8 cellular contexts compared by ENCODE assay signal in the genomic region with DNA sequence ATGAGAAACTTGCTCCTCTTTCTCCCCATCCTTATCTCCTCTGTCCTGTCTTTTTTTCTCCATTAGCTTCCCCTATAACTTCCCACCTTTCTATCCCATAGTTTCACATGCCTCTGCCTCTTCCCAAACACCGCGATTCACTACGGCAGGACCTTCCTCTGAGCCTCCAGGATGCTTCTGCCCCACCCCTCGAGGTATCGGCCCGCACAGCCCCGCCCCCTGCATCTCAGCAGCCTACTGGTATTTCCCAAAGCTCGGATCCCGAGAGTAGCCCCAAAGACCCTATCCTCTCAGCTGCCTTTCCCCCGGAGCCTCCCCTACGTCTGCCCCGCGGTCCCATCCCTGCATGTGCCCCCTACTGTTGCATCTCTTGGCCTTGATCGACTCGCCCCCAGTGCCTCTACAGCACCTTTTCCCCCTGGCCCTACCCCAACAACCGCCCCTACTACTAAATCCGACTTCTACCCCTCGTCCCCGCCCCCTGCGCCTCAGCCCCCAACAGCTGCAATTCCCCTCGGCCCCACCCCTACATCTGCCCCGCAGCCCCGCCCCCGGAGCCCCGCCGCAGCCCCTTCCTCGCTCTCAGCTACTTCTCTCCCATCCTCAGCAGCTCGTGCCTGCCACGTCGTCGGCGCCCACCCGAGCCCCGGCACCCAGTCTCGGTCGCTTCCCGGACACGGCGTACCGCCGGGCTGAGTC. TPM values are rescaled to one million over a fixed set of nuclear protein-coding genes. Genes with fewer than 3 reads are reported as not detected.
A peak's percentile ranks its signal among the peaks of the same experiment; 100 is the strongest.
DNase-seq lines count a peak whose midpoint lies in the region; ATAC-seq and TF ChIP-seq lines count a peak whose summit lies in the region.

No MANE protein-coding gene starts in this region.

- ATAC-seq in HG03064 (IDR thresholded peaks at IDR 0.05; ENCODE audit: low read depth, unreplicated experiment), result peak; percentile 7
- ATAC-seq in activated naive CD4-positive, alpha-beta T cell treated with anti-CD3 and anti-CD28 coated beads, Interleukin-2, amount 50 U/mL, for 72 hours, result peak; percentile 23 to 60
- peak; percentile 17 to 41 for ATAC-seq in left cardiac atrium
- peak; percentile 5 to 32 (median 17) for ATAC-seq in psoas muscle
- ATAC-seq in GM18907 (IDR thresholded peaks at IDR 0.05; ENCODE audit: unreplicated experiment), result no peak

- no peaks in the 10 kb centered on the region for H3K9me3 ChIP-seq in psoas muscle

- peaks cover 5% of the 10 kb centered on the region for H3K36me3 ChIP-seq in GM06990 (ENCODE audit: control insufficient read depth, insufficient read depth, low read length)
- peaks cover 5 to 38% of the 10 kb centered on the region in 2 donors for H3K36me3 ChIP-seq in psoas muscle (ENCODE audit: insufficient read depth in 1 of 2, low read depth in 1 of 2)

- intact Hi-C loops in left cardiac atrium (cut with DNase I), result no loop called here
- intact Hi-C loops in psoas muscle (cut with DNase I), result loop anchor here in 1 of 2 donors (5.0 kb wide), 1 partner anchor 104 kb away; a partner anchor contains a TSS

- WGBS in psoas muscle, 3 donors, result 0 to 1% (median 1%) methylated on average over 31 to 41 of the region's 41 CpGs

- H3K27ac ChIP-seq in psoas muscle, result peak overlapping the region; percentile 88

- peaks cover 5% of the 10 kb centered on the region for H3K4me1 ChIP-seq in psoas muscle

- H3K9me3 Mint-ChIP-seq in activated naive CD4-positive, alpha-beta T cell treated with anti-CD3 and anti-CD28 coated beads, Interleukin-2, amount 50 U/mL, for 72 hours, result no peaks in the 10 kb centered on the region

- peaks cover 6% of the 10 kb centered on the region in 2 donors for H3K36me3 Mint-ChIP-seq in activated naive CD4-positive, alpha-beta T cell treated with anti-CD3 and anti-CD28 coated beads, Interleukin-2, amount 50 U/mL, for 72 hours

- no peaks in the 10 kb centered on the region for H3K27me3 ChIP-seq in GM06990 (replicated peaks; ENCODE audit: control insufficient read depth, insufficient read depth, low read length)
- no peaks in the 10 kb centered on the region for H3K27me3 ChIP-seq in psoas muscle (ENCODE audit: insufficient read depth in 3 of 3, low read length in 2 of 3)

- H3K4me3 ChIP-seq in GM06990 (replicated peaks; ENCODE audit: low read depth, low read length) (peak overlapping the region; percentile 90), psoas muscle (peak overlapping the region; percentile 81)

- no peak for DNase-seq in GM06990 (ENCODE audit: extremely low read depth, insufficient read length)
- DNase-seq in RPMI8226, result peak; percentile 56
- peak in 1 of 2 donors; percentile 51 for DNase-seq in activated naive CD4-positive, alpha-beta T cell treated with anti-CD3 and anti-CD28 coated beads, Interleukin-2, amount 50 U/mL, for 72 hours (ENCODE audit: low spot score in 2 of 2)
- peak; percentile 61 for DNase-seq in left cardiac atrium
- DNase-seq in psoas muscle, result peak in 1 of 2 donors; percentile 67
- no peak for DNase-seq in superior temporal gyrus (ENCODE audit: extremely low spot score)

- H3K27ac Mint-ChIP-seq in activated naive CD4-positive, alpha-beta T cell treated with anti-CD3 and anti-CD28 coated beads, Interleukin-2, amount 50 U/mL, for 72 hours, result peak overlapping the region; percentile 87 to 90

- TF ChIP-seq CTCF in GM06990 (IDR thresholded peaks at IDR 0.05; ENCODE audit: insufficient read depth, low read length, poor library complexity, severe bottlenecking) (no peak), psoas muscle (IDR thresholded peaks at IDR 0.05) (no peak)

RNA-seq across cellular contexts. Expression of a gene that starts 0.5 kb away (rescaled TPM):
- 10 to 100 TPM; 28.6 to 33.5 TPM for total RNA-seq in activated naive CD4-positive, alpha-beta T cell treated with anti-CD3 and anti-CD28 coated beads, Interleukin-2, amount 50 U/mL, for 72 hours
- total RNA-seq in left cardiac atrium (10 to 100 TPM; 15.0 to 17.1 TPM), psoas muscle (10 to 100 TPM in 3 of 4 donors, 1 to 10 TPM in 1; 9.7 to 18.2 (median 15.3) TPM)
- polyA plus RNA-seq in psoas muscle, result 10 to 100 TPM; 14.4 to 26.2 (median 19.1) TPM

RNA-seq across cellular contexts. Expression of a gene that starts 13.0 kb away (rescaled TPM):
- 1 to 10 TPM; 2.6 to 3.9 TPM for total RNA-seq in activated naive CD4-positive, alpha-beta T cell treated with anti-CD3 and anti-CD28 coated beads, Interleukin-2, amount 50 U/mL, for 72 hours
- 1 to 10 TPM; 3.6 to 3.7 TPM for total RNA-seq in left cardiac atrium
- total RNA-seq in psoas muscle, result 1 to 10 TPM; 1.4 to 2.9 (median 1.7) TPM
- polyA plus RNA-seq in psoas muscle, result 1 to 10 TPM; 1.6 to 2.7 (median 1.9) TPM

RNA-seq across cellular contexts. Expression of a gene that starts 27.3 kb away (rescaled TPM):
- under 1 TPM; 0.50 to 0.53 TPM for total RNA-seq in activated naive CD4-positive, alpha-beta T cell treated with anti-CD3 and anti-CD28 coated beads, Interleukin-2, amount 50 U/mL, for 72 hours
- total RNA-seq in left cardiac atrium (1 to 10 TPM; 1.5 to 2.0 TPM), psoas muscle (1 to 10 TPM; 2.6 to 6.0 (median 4.6) TPM)
- polyA plus RNA-seq in psoas muscle, result 10 to 100 TPM in 1 of 3 donors, 1 to 10 TPM in 2; 3.1 to 16.5 (median 7.8) TPM

RNA-seq across cellular contexts. Expression of a gene that starts 34.4 kb away (rescaled TPM):
- total RNA-seq in activated naive CD4-positive, alpha-beta T cell treated with anti-CD3 and anti-CD28 coated beads, Interleukin-2, amount 50 U/mL, for 72 hours, result 10 to 100 TPM; 15.1 to 26.2 TPM
- total RNA-seq in left cardiac atrium (10 to 100 TPM; 13.3 to 17.0 TPM), psoas muscle (10 to 100 TPM; 13.2 to 21.8 (median 18.9) TPM)
- 10 to 100 TPM in 1 of 3 donors, 1 to 10 TPM in 2; 8.6 to 16.8 (median 9.9) TPM for polyA plus RNA-seq in psoas muscle

RNA-seq across cellular contexts. Expression of a gene that starts 34.5 kb away (rescaled TPM):
- 10 to 100 TPM; 10.7 to 12.6 TPM for total RNA-seq in activated naive CD4-positive, alpha-beta T cell treated with anti-CD3 and anti-CD28 coated beads, Interleukin-2, amount 50 U/mL, for 72 hours
- 10 to 100 TPM; 27.7 to 34.4 TPM for total RNA-seq in left cardiac atrium
- 10 to 100 TPM; 44.5 to 81.6 (median 62.8) TPM for total RNA-seq in psoas muscle
- polyA plus RNA-seq in psoas muscle, result 10 to 100 TPM in 2 of 3 donors, 1 to 10 TPM in 1; 3.2 to 52.6 (median 24.9) TPM

Comparison
In these comparisons a context has a peak if more than half of its experiments do, and no peak if none do; other contexts are left out.
1. DNase-seq: peak in RPMI8226 (single experiment) and left cardiac atrium (single experiment); none in GM06990 (single experiment) and superior temporal gyrus (single experiment).